In genomic region chr19:3275068-3275582, GRCh38 we compare ENCODE assay signal across 8 cellular contexts. TPM values are rescaled to one million over a fixed set of nuclear protein-coding genes. Genes with fewer than 3 reads are reported as not detected.
DNase-seq lines count a peak whose midpoint lies in the region; ATAC-seq and TF ChIP-seq lines count a peak whose summit lies in the region.

No MANE protein-coding gene starts in this region.

- H3K27ac ChIP-seq in subcutaneous abdominal adipose tissue (ENCODE audit: low read depth, low read length) = no peak overlapping the region

- H3K4me1 ChIP-seq in adipocyte (ENCODE audit: control insufficient read depth, insufficient read depth, low read length) = no peaks in the 10 kb centered on the region
- peaks cover 0 to 7% (median 6%) of the 10 kb centered on the region in 5 donors for H3K4me1 ChIP-seq in subcutaneous abdominal adipose tissue (ENCODE audit: control insufficient read depth in 5 of 5, insufficient read depth in 5 of 5, low read length in 5 of 5)

- H3K27me3 ChIP-seq in adipocyte (replicated peaks; ENCODE audit: control insufficient read depth, insufficient read depth, low read length) = peaks cover 55% of the 10 kb centered on the region
- peaks cover 54% of the 10 kb centered on the region for H3K27me3 ChIP-seq in kidney epithelial cell (ENCODE audit: control insufficient read depth, insufficient read depth, low read length)
- peaks cover 22 to 56% (median 51%) of the 10 kb centered on the region in 5 donors for H3K27me3 ChIP-seq in subcutaneous abdominal adipose tissue (ENCODE audit: control insufficient read depth in 5 of 5, insufficient read depth in 4 of 5, low read length in 5 of 5)

- no peak for TF ChIP-seq CTCF in kidney epithelial cell (IDR thresholded peaks at IDR 0.05; ENCODE audit: insufficient read depth, low read length, poor library complexity, severe bottlenecking)

- H3K9me3 ChIP-seq in adipocyte (ENCODE audit: control insufficient read depth, low read length) = peaks cover 9% of the 10 kb centered on the region
- H3K9me3 ChIP-seq in subcutaneous abdominal adipose tissue (ENCODE audit: control insufficient read depth in 5 of 5, low read length in 5 of 5) = peaks cover 0 to 14% (median 12%) of the 10 kb centered on the region in 5 donors

- peak; percentile 23 for ATAC-seq in GM18498 (IDR thresholded peaks at IDR 0.05; ENCODE audit: unreplicated experiment)
- no peak for ATAC-seq in HG03175 (IDR thresholded peaks at IDR 0.05; ENCODE audit: unreplicated experiment)
- no peak for ATAC-seq in HG03432 (IDR thresholded peaks at IDR 0.05; ENCODE audit: unreplicated experiment)

- H3K36me3 ChIP-seq in adipocyte (ENCODE audit: control insufficient read depth, insufficient read depth, low read length, severe bottlenecking) = no peaks in the 10 kb centered on the region
- H3K36me3 ChIP-seq in kidney epithelial cell (ENCODE audit: control insufficient read depth, insufficient read depth, low read length) = no peaks in the 10 kb centered on the region
- no peaks in the 10 kb centered on the region for H3K36me3 ChIP-seq in subcutaneous abdominal adipose tissue (ENCODE audit: control insufficient read depth in 5 of 5, insufficient read depth in 5 of 5, low read length in 5 of 5)

- H3K4me3 ChIP-seq in adipocyte (ENCODE audit: low read length) (no peak overlapping the region), kidney epithelial cell (ENCODE audit: low read depth, low read length) (peak overlapping the region; percentile 25), subcutaneous abdominal adipose tissue (ENCODE audit: low read depth in 1 of 5, low read length in 5 of 5) (peak overlapping the region in 3 of 5 donors; percentile 14 to 52 (median 34))

- H3K9ac ChIP-seq in adipocyte (ENCODE audit: low read length) (no peak overlapping the region), subcutaneous abdominal adipose tissue (ENCODE audit: low read length in 5 of 5) (no peak overlapping the region)

- DNase-seq in A172 (ENCODE audit: low spot score) = peak; percentile 58
- peak; percentile 33 for DNase-seq in NCI-H345 treated with DMSO at 0.1 percent for 48 hours (lab: John Stamatoyannopoulos, UW; ENCODE audit: unreplicated experiment)
- peak; percentile 14 for DNase-seq in adipocyte (ENCODE audit: low read depth)
- DNase-seq in kidney epithelial cell (ENCODE audit: low read depth) = no peak

RNA-seq across cellular contexts. Expression of gene CELF5, which starts 50.7 kb away (rescaled TPM):
- total RNA-seq in A172 (2014; rRNA removed; shearing (Covaris generic)) = not detected in 2 replicates
- 0.14 and 0.17 TPM in 2 replicates for total RNA-seq in kidney epithelial cell
